24 cellular contexts compared by ENCODE assay signal in genomic region chr5:136710834-136711233, GRCh38.
"Had no signal": no experiment of that assay in that cellular context is flagged by ENCODE, and none has a peak within 500 bp of the region (broad histone marks: within the 10 kb centered on the region; RNA-seq: fewer than 3 reads in every experiment).

No MANE protein-coding gene starts in this region.

- H3K27ac Mint-ChIP-seq: stimulated activated effector memory CD8-positive, alpha-beta T cell treated with anti-CD3 and anti-CD28 coated beads, Interleukin-12 subunit alpha, Interleukin-12 subunit beta, amount 100 ng/mL, for 72 hours; stimulated activated memory B cell treated with anti-CD40 and anti-IgM and Interleukin-4, amounts not matched to agents 10 μg/mL and 1 μg/mL and 100 μg/mL, for 72 hours; stimulated activated naive B cell treated with anti-CD40 and anti-IgM and Interleukin-4, amounts not matched to agents 10 μg/mL and 1 μg/mL and 100 μg/mL, for 72 hours; stimulated activated naive CD8-positive, alpha-beta T cell treated with anti-CD3 and anti-CD28 coated beads, Interleukin-15, amount 100 ng/mL, for 72 hours; stimulated activated naive CD8-positive, alpha-beta T cell treated with anti-CD3 and anti-CD28 coated beads, Interleukin-15, Interleukin-2, amounts not matched to agents 100 ng/mL and 50 ng/mL, for 24 hours; type B pancreatic cell had no signal

- H3K9me3 Mint-ChIP-seq: type B pancreatic cell had no signal

- H3K27me3 Mint-ChIP-seq: stimulated activated memory B cell treated with anti-CD40 and anti-IgM and Interleukin-4, amounts not matched to agents 10 μg/mL and 1 μg/mL and 100 μg/mL, for 72 hours; stimulated activated naive B cell treated with anti-CD40 and anti-IgM and Interleukin-4, amounts not matched to agents 10 μg/mL and 1 μg/mL and 100 μg/mL, for 72 hours; stimulated activated naive CD8-positive, alpha-beta T cell treated with anti-CD3 and anti-CD28 coated beads, Interleukin-15, Interleukin-2, amounts not matched to agents 100 ng/mL and 50 ng/mL, for 24 hours; type B pancreatic cell had no signal

- H3K4me3 Mint-ChIP-seq: stimulated activated effector memory CD8-positive, alpha-beta T cell treated with anti-CD3 and anti-CD28 coated beads, Interleukin-12 subunit alpha, Interleukin-12 subunit beta, amount 100 ng/mL, for 72 hours; stimulated activated memory B cell treated with anti-CD40 and anti-IgM and Interleukin-4, amounts not matched to agents 10 μg/mL and 1 μg/mL and 100 μg/mL, for 72 hours; stimulated activated naive B cell treated with anti-CD40 and anti-IgM and Interleukin-4, amounts not matched to agents 10 μg/mL and 1 μg/mL and 100 μg/mL, for 72 hours; stimulated activated naive CD8-positive, alpha-beta T cell treated with anti-CD3 and anti-CD28 coated beads, Interleukin-15, amount 100 ng/mL, for 72 hours; stimulated activated naive CD8-positive, alpha-beta T cell treated with anti-CD3 and anti-CD28 coated beads, Interleukin-15, Interleukin-2, amounts not matched to agents 100 ng/mL and 50 ng/mL, for 24 hours; type B pancreatic cell had no signal

- H3K4me1 Mint-ChIP-seq: stimulated activated effector memory CD8-positive, alpha-beta T cell treated with anti-CD3 and anti-CD28 coated beads, Interleukin-12 subunit alpha, Interleukin-12 subunit beta, amount 100 ng/mL, for 72 hours; stimulated activated memory B cell treated with anti-CD40 and anti-IgM and Interleukin-4, amounts not matched to agents 10 μg/mL and 1 μg/mL and 100 μg/mL, for 72 hours; stimulated activated naive B cell treated with anti-CD40 and anti-IgM and Interleukin-4, amounts not matched to agents 10 μg/mL and 1 μg/mL and 100 μg/mL, for 72 hours; stimulated activated naive CD8-positive, alpha-beta T cell treated with anti-CD3 and anti-CD28 coated beads, Interleukin-15, amount 100 ng/mL, for 72 hours had no signal

- DNase-seq: stimulated activated CD4-positive, alpha-beta T cell treated with anti-CD3 and anti-CD28 coated beads, Interleukin-2, amount 100 ng/mL, for 48 hours; stimulated activated CD4-positive, alpha-beta T cell treated with anti-CD3 and anti-CD28 coated beads, Interleukin-4, amount 100 ng/mL, for 1 hour; stimulated activated CD4-positive, alpha-beta T cell treated with anti-CD3 and anti-CD28 coated beads, Interleukin-4, amount 100 ng/mL, for 24 hours; stimulated activated CD4-positive, alpha-beta T cell treated with anti-CD3 and anti-CD28 coated beads, Interleukin-4, amount 100 ng/mL, for 4 hours; stimulated activated CD8-positive, alpha-beta memory T cell treated with anti-CD3 and anti-CD28 coated beads, Interleukin-4, amount 100 ng/mL, for 48 hours; stimulated activated naive B cell treated with anti-CD40 and anti-IgM and Interleukin-4, amounts not matched to agents 10 μg/mL and 1 μg/mL and 100 μg/mL, for 72 hours; stimulated activated naive CD4-positive, alpha-beta T cell; stimulated activated naive CD4-positive, alpha-beta T cell treated with Interleukin-2 at 50 U/mL for 16 hours; stimulated activated naive CD8-positive, alpha-beta T cell treated with anti-CD3 and anti-CD28 coated beads, Interleukin-15, amount 100 ng/mL, for 72 hours; stimulated activated naive CD8-positive, alpha-beta T cell treated with anti-CD3 and anti-CD28 coated beads, Interleukin-15, Interleukin-2, amounts not matched to agents 100 U/mL and 50 U/mL, for 24 hours; stomach; substantia nigra; testis; thyroid gland; tibial artery; transverse colon; trophoblast cell; upper lobe of left lung; upper lobe of right lung; uterus had no signal

- H3K36me3 Mint-ChIP-seq: stimulated activated effector memory CD8-positive, alpha-beta T cell treated with anti-CD3 and anti-CD28 coated beads, Interleukin-12 subunit alpha, Interleukin-12 subunit beta, amount 100 ng/mL, for 72 hours; stimulated activated memory B cell treated with anti-CD40 and anti-IgM and Interleukin-4, amounts not matched to agents 10 μg/mL and 1 μg/mL and 100 μg/mL, for 72 hours; stimulated activated naive B cell treated with anti-CD40 and anti-IgM and Interleukin-4, amounts not matched to agents 10 μg/mL and 1 μg/mL and 100 μg/mL, for 72 hours; type B pancreatic cell had no signal
